In genomic region chr2:202046577-202046976, GRCh38 we compare ENCODE assay signal across 25 cellular contexts. TPM values are rescaled to one million over a fixed set of nuclear protein-coding genes. Genes with fewer than 3 reads are reported as not detected.
DNase-seq lines count a peak whose midpoint lies in the region; FAIRE-seq and TF ChIP-seq lines count a peak whose summit lies in the region.
"Had no signal": no experiment of that assay in that cellular context is flagged by ENCODE, and none has a peak within 500 bp of the region (broad histone marks: within the 10 kb centered on the region; RNA-seq: fewer than 3 reads in every experiment).

No MANE protein-coding gene starts in this region.

- BruUV-seq in A673 (replicated peaks; lab: Mats Ljungman, UMichigan), result no TSS peak

- no peak overlapping the region for H3K56ac ChIP-seq in H1 (replicated peaks; ENCODE audit: insufficient read length, low read depth, low read length)

- H3K4me3 ChIP-seq in A673 (ENCODE audit: low read depth, low read length, poor library complexity, severe bottlenecking), result no peak overlapping the region
- H3K4me3 ChIP-seq in HEK293 (ENCODE audit: low read depth, low read length), result no peak overlapping the region
- H3K4me3 ChIP-seq in H1 (ENCODE audit: extremely low read depth in 1 of 4, insufficient read depth in 2 of 4, low read depth in 3 of 4, low read length in 4 of 4), result no peak overlapping the region
- no peak overlapping the region for H3K4me3 ChIP-seq in small intestine (ENCODE audit: low read depth in 1 of 2, low read length in 2 of 2)
- H3K4me3 ChIP-seq: GM23248 had no signal

- no peak overlapping the region for H2BK12ac ChIP-seq in H1 (ENCODE audit: low read depth, low read length)

- DNase-seq in A673 (ENCODE audit: low spot score) (peak; percentile 42), H1 (ENCODE audit: low read depth in 1 of 2, low spot score in 2 of 2) (no peak), mesothelial cell of epicardium (ENCODE audit: low spot score in 2 of 2, unreplicated experiment in 2 of 2) (no peak), caudate nucleus (lab: John Stamatoyannopoulos, UW) (no peak), small intestine (no peak)
- DNase-seq in T-helper 2 cell treated with Interferon-gamma antibody and Interleukin-4, amounts not matched to agents 5 μg/mL and 100 μg/mL, for 36 hours (ENCODE audit: low spot score), result no peak
- no peak for DNase-seq in activated CD4-positive, alpha-beta T cell treated with anti-CD3 and anti-CD28 coated beads, Interleukin-2, amount 50 U/mL, for 4 hours
- DNase-seq: ACHN; BE2C; C1 segment of cervical spinal cord; CD4-positive, CD25-positive, alpha-beta regulatory T cell; CD8-positive, alpha-beta memory T cell; COR-L47; DMS153; DMS79; GDM1; GM23248; H7 had no signal

- H4K91ac ChIP-seq in H1 (replicated peaks; ENCODE audit: insufficient read length, low read length), result no peak overlapping the region

- peak overlapping the region; percentile 7 for H3K27ac Mint-ChIP-seq in mesothelial cell of epicardium
- H3K27ac Mint-ChIP-seq in T-helper 2 cell treated with Interferon-gamma antibody and Interleukin-4, amounts not matched to agents 5 μg/mL and 100 μg/mL, for 36 hours, result no peak overlapping the region
- H3K27ac Mint-ChIP-seq: CD4-positive, CD25-positive, alpha-beta regulatory T cell; CD8-positive, alpha-beta memory T cell; IgD-negative memory B cell had no signal

- 88% methylated on average over 6 of the region's 6 CpGs; no CpG with 5 or more reads in 1 of the 2 experiments for WGBS in H1 (ENCODE audit: extremely low coverage in 1 of 2, insufficient coverage in 1 of 2, insufficient read length in 1 of 2, insufficient replicate concordance in 2 of 2, low coverage in 1 of 2, low lambda C conversion rate in 2 of 2, missing lambda C conversion rate in 1 of 2), 2 experiments
- 89 to 93% (median 90%) methylated on average over 6 of the region's 6 CpGs for WGBS in small intestine, 3 donors

- peaks cover 18% of the 10 kb centered on the region for H3K4me1 ChIP-seq in A673 (ENCODE audit: insufficient read depth, low read length, poor library complexity, severe bottlenecking)
- no peaks in the 10 kb centered on the region for H3K4me1 ChIP-seq in HEK293 (ENCODE audit: control insufficient read depth, insufficient read depth, low read length)
- peaks cover 0 to 7% (median 2%) of the 10 kb centered on the region in 4 experiments; a peak in 4 of 7 replicates for H3K4me1 ChIP-seq in H1 (replicated peaks in 1 of 4; ENCODE audit: control insufficient read depth in 3 of 4, insufficient read depth in 4 of 4, low read length in 3 of 4)
- H3K4me1 ChIP-seq in small intestine (ENCODE audit: control insufficient read depth in 2 of 2, insufficient read depth in 1 of 2, low read depth in 1 of 2, low read length in 1 of 2), result peaks cover 0 to 1% of the 10 kb centered on the region in 2 donors

- H4K5ac ChIP-seq in H1 (ENCODE audit: insufficient read length, low read depth, low read length), result no peak overlapping the region

- no peaks in the 10 kb centered on the region for H3K79me1 ChIP-seq in H1 (ENCODE audit: low read depth, low read length)

- H3K79me2 ChIP-seq in H1 (ENCODE audit: control insufficient read depth in 1 of 2, insufficient read depth in 2 of 2, low read length in 2 of 2), result no peaks in the 10 kb centered on the region

- FAIRE-seq in H1 (lab: Jason Lieb, UNC), result peak; percentile 48
- no peak for FAIRE-seq in small intestine (lab: Jason Lieb, UNC)
- FAIRE-seq: GM12892, GM18507, HTR-8/SVneo had no signal

- H2BK15ac ChIP-seq in H1 (ENCODE audit: low read length), result no peak overlapping the region

- no peak overlapping the region for H4K8ac ChIP-seq in H1 (ENCODE audit: extremely low read depth, insufficient read depth, low read length)

- H2BK120ac ChIP-seq in H1 (replicated peaks; ENCODE audit: low read depth, low read length), result no peak overlapping the region

- no peak overlapping the region for H3K23ac ChIP-seq in H1 (ENCODE audit: insufficient read length)

- H3K4ac ChIP-seq in H1 (replicated peaks; ENCODE audit: insufficient read length, low read depth, low read length), result no peak overlapping the region

- H3K4me3 Mint-ChIP-seq in mesothelial cell of epicardium, result no peak overlapping the region
- H3K4me3 Mint-ChIP-seq in T-helper 2 cell treated with Interferon-gamma antibody and Interleukin-4, amounts not matched to agents 5 μg/mL and 100 μg/mL, for 36 hours, result no peak overlapping the region
- H3K4me3 Mint-ChIP-seq: CD8-positive, alpha-beta memory T cell; IgD-negative memory B cell had no signal

- H3K4me1 Mint-ChIP-seq in mesothelial cell of epicardium, result peaks cover 25% of the 10 kb centered on the region
- H3K4me1 Mint-ChIP-seq in T-helper 2 cell treated with Interferon-gamma antibody and Interleukin-4, amounts not matched to agents 5 μg/mL and 100 μg/mL, for 36 hours (ENCODE audit: low read depth), result no peaks in the 10 kb centered on the region
- H3K4me1 Mint-ChIP-seq: CD8-positive, alpha-beta memory T cell; IgD-negative memory B cell had no signal

- no peak overlapping the region for H3K14ac ChIP-seq in H1 (ENCODE audit: insufficient read length)

- POLR2A ChIA-PET in A673 (lab: Charles Lee; ENCODE audit: low non-redundant PET), result no interaction called here
- POLR2A ChIA-PET in HEK293 (lab: Yijun Ruan, JAX), result no interaction called here
- POLR2A ChIA-PET in H1 (lab: Charles Lee; ENCODE audit: partially characterized antibody), result interaction anchor here (1.1 to 1.7 kb wide), 3 partner anchors 10 to 47 kb away, joined by 3 to 4 read pairs (median 3); no protein-coding TSS in a partner anchor

- no peak overlapping the region for H3K9ac ChIP-seq in H1 (replicated peaks in 1 of 4; ENCODE audit: extremely low read depth in 1 of 4, low read depth in 3 of 4, low read length in 3 of 4)
- H3K9ac ChIP-seq: GM23248 had no signal

- H2AFZ ChIP-seq in H1 (ENCODE audit: low read length), result no peak overlapping the region
- H2AFZ ChIP-seq: GM23248 had no signal

- no peak overlapping the region for H3K4me2 ChIP-seq in H1 (ENCODE audit: insufficient read depth in 1 of 2, low read depth in 2 of 2, low read length in 2 of 2)

- H3K36me3 ChIP-seq in A673 (ENCODE audit: insufficient read depth, low read length, poor library complexity, severe bottlenecking), result no peaks in the 10 kb centered on the region
- H3K36me3 ChIP-seq in HEK293 (ENCODE audit: control insufficient read depth in 2 of 2, insufficient read depth in 1 of 2, low read length in 2 of 2), result no peaks in the 10 kb centered on the region
- no peaks in the 10 kb centered on the region for H3K36me3 ChIP-seq in H1 (ENCODE audit: control insufficient read depth in 2 of 4, insufficient read depth in 4 of 4, low read length in 3 of 4)
- H3K36me3 ChIP-seq in small intestine (ENCODE audit: control insufficient read depth in 2 of 2, insufficient read depth in 2 of 2, low read length in 2 of 2), result no peaks in the 10 kb centered on the region
- H3K36me3 ChIP-seq: BE2C had no signal

- H3K27ac ChIP-seq in A673 (ENCODE audit: low read depth, low read length, poor library complexity, severe bottlenecking), result no peak overlapping the region
- H3K27ac ChIP-seq in HEK293 (ENCODE audit: extremely low read depth, low read depth, low read length), result no peak overlapping the region
- H3K27ac ChIP-seq in H1 (ENCODE audit: low read depth, low read length), result no peak overlapping the region
- H3K27ac ChIP-seq in caudate nucleus (ENCODE audit: low read depth, low read length), result no peak overlapping the region
- no peak overlapping the region for H3K27ac ChIP-seq in small intestine (ENCODE audit: low read depth in 1 of 2, low read length in 1 of 2)
- H3K27ac ChIP-seq: GM23248 had no signal

- no peaks in the 10 kb centered on the region for H3K27me3 Mint-ChIP-seq in mesothelial cell of epicardium (ENCODE audit: low read depth)
- H3K27me3 Mint-ChIP-seq in T-helper 2 cell treated with Interferon-gamma antibody and Interleukin-4, amounts not matched to agents 5 μg/mL and 100 μg/mL, for 36 hours (ENCODE audit: low read depth), result peaks cover 33% of the 10 kb centered on the region

- no peak overlapping the region for H2AK5ac ChIP-seq in H1 (ENCODE audit: low read depth, low read length)

- H3K27me3 ChIP-seq in A673 (replicated peaks; ENCODE audit: insufficient read depth, low read depth, low read length, poor library complexity), result no peaks in the 10 kb centered on the region
- no peaks in the 10 kb centered on the region for H3K27me3 ChIP-seq in H1 (replicated peaks in 1 of 4; ENCODE audit: control insufficient read depth in 3 of 4, extremely low read depth in 1 of 4, insufficient read depth in 3 of 4, low read length in 3 of 4)
- H3K27me3 ChIP-seq in small intestine (ENCODE audit: control insufficient read depth in 2 of 2, insufficient read depth in 2 of 2, low read length in 2 of 2), result no peaks in the 10 kb centered on the region
- H3K27me3 ChIP-seq: BE2C had no signal

- TF ChIP-seq CTCF in A673 (conservative IDR thresholded peaks at IDR 0.05; ENCODE audit: low read depth, low read length), result no peak
- no peak for TF ChIP-seq CTCF in HEK293 (tag by site-specific recombination; IDR thresholded peaks at IDR 0.05)
- no peak for TF ChIP-seq CTCF in H1 (IDR thresholded peaks at IDR 0.05; ENCODE audit: control extremely low read depth in 1 of 3, insufficient read depth in 1 of 3, low read depth in 1 of 3, low read length in 3 of 3)
- TF ChIP-seq CTCF in mesothelial cell of epicardium (IDR thresholded peaks at IDR 0.05; ENCODE audit: unreplicated experiment), result no peak

- intact Hi-C loops in A673 (cut with micrococcal nuclease; ENCODE audit: unreplicated experiment), result no loop called here

- TF ChIP-seq POLR2A in H1 (IDR thresholded peaks at IDR 0.05; ENCODE audit: control extremely low read depth in 1 of 2, low read depth in 2 of 2, low read length in 2 of 2), result no peak

- H3K9me3 Mint-ChIP-seq in mesothelial cell of epicardium, result no peaks in the 10 kb centered on the region
- no peaks in the 10 kb centered on the region for H3K9me3 Mint-ChIP-seq in T-helper 2 cell treated with Interferon-gamma antibody and Interleukin-4, amounts not matched to agents 5 μg/mL and 100 μg/mL, for 36 hours
- H3K9me3 Mint-ChIP-seq: CD4-positive, CD25-positive, alpha-beta regulatory T cell; CD8-positive, alpha-beta memory T cell; IgD-negative memory B cell had no signal

- no peak overlapping the region for H2BK5ac ChIP-seq in H1 (ENCODE audit: low read depth, low read length)

- no peak overlapping the region for H3K18ac ChIP-seq in H1 (ENCODE audit: extremely low read depth, low read length)

- no peaks in the 10 kb centered on the region for H4K20me1 ChIP-seq in H1 (replicated peaks in 1 of 2; ENCODE audit: control insufficient read depth in 1 of 2, insufficient read depth in 2 of 2, low read length in 2 of 2)

- CTCF ChIA-PET in A673 (lab: Charles Lee) (no interaction called here), HEK293 (lab: Yijun Ruan, JAX) (interaction anchor here (0.7 kb wide), 1 partner anchor 11 kb away, joined by 3 read pairs; no protein-coding TSS in a partner anchor), H1 (lab: Charles Lee; ENCODE audit: partially characterized antibody) (interaction anchor here (1.3 to 2.3 kb wide), 5 partner anchors 10 to 186 kb away, joined by 3 to 7 read pairs (median 4); no protein-coding TSS in a partner anchor)

- H3K9me3 ChIP-seq in A673 (ENCODE audit: low read depth, low read length, poor library complexity, severe bottlenecking) (no peaks in the 10 kb centered on the region), HEK293 (ENCODE audit: control insufficient read depth, insufficient read depth, low read depth, low read length) (no peaks in the 10 kb centered on the region), H1 (ENCODE audit: insufficient read depth in 2 of 2, low read depth in 1 of 2, low read length in 1 of 2) (no peaks in the 10 kb centered on the region), small intestine (ENCODE audit: control insufficient read depth, low read depth) (no peaks in the 10 kb centered on the region)
- H3K9me3 ChIP-seq: BE2C had no signal

- no peak for TF ChIP-seq EP300 in H1 (IDR thresholded peaks at IDR 0.05; ENCODE audit: borderline replicate concordance in 1 of 2, low read depth in 2 of 2, low read length in 2 of 2)

- H3K23me2 ChIP-seq in H1 (ENCODE audit: low read depth, low read length), result no peaks in the 10 kb centered on the region; the same call in 1 of the 2 replicates

- TF ChIP-seq RAD21 in H1 (IDR thresholded peaks at IDR 0.05 in 1 of 2, conservative IDR thresholded peaks at IDR 0.05 in 1 of 2; ENCODE audit: low read depth in 2 of 2, low read length in 2 of 2), result no peak

- H3K36me3 Mint-ChIP-seq in mesothelial cell of epicardium, result no peaks in the 10 kb centered on the region
- H3K36me3 Mint-ChIP-seq in T-helper 2 cell treated with Interferon-gamma antibody and Interleukin-4, amounts not matched to agents 5 μg/mL and 100 μg/mL, for 36 hours (ENCODE audit: low read depth), result no peaks in the 10 kb centered on the region
- H3K36me3 Mint-ChIP-seq: CD4-positive, CD25-positive, alpha-beta regulatory T cell; CD8-positive, alpha-beta memory T cell; IgD-negative memory B cell had no signal

- no peak overlapping the region for H2BK20ac ChIP-seq in H1 (ENCODE audit: low read length)

RNA-seq across cellular contexts. Expression of gene FZD7, which starts 12.9 kb away (rescaled TPM):
- total RNA-seq in A673 (2021), result 14.1 and 15.1 TPM in 2 replicates
- 246 TPM in 2 replicates for total RNA-seq in H1 (2021; fragmentation: NEBNext Ultra II Directional; extraction: Animal tissue kit (Norgen Biotek cat#: 25700))
- 176 and 280 TPM in 2 replicates for polyA plus RNA-seq in H1 (2011; rRNA removed)
- 156 TPM for polyA plus RNA-seq in H1 (2011; cell fraction: cytosol; rRNA removed)
- 238 TPM for polyA plus RNA-seq in H1 (2011; cell fraction: nucleus; rRNA removed)
- 145 to 162 TPM (median 157 TPM) in 4 replicates for polyA plus RNA-seq in H1 (2012, experiment 1 of 2)
- polyA plus RNA-seq in H1 (2012, experiment 2 of 2), result 136 TPM
- 295 TPM for polyA plus RNA-seq in H1 (2013, experiment 1 of 2)
- polyA plus RNA-seq in H1 (2013, experiment 2 of 2), result 302 TPM
- 158 and 159 TPM in 2 replicates for polyA minus RNA-seq in H1 (2011; rRNA and poly(A)+ RNA removed)
- polyA minus RNA-seq in H1 (2011; cell fraction: cytosol; rRNA and poly(A)+ RNA removed), result 315 TPM
- polyA minus RNA-seq in H1 (2011; cell fraction: nucleus; rRNA and poly(A)+ RNA removed), result 207 TPM
- total RNA-seq in mesothelial cell of epicardium, result 126 to 132 TPM (median 132 TPM) in 3 replicates
- polyA plus RNA-seq in small intestine, result 10 to 100 TPM in 1 of 3 donors, 1 to 10 TPM in 2; 1.6 to 10.9 (median 1.6) TPM
- polyA plus RNA-seq: CD8-positive, alpha-beta memory T cell had no signal

RNA-seq across cellular contexts. Expression of gene KIAA2012, which starts 26.5 kb away (rescaled TPM):
- 0.13 TPM in 1 of 2 replicates, not detected in the other for total RNA-seq in A673 (2021)
- not detected in 2 replicates for total RNA-seq in H1 (2021; fragmentation: NEBNext Ultra II Directional; extraction: Animal tissue kit (Norgen Biotek cat#: 25700))
- 0.02 TPM in 1 of 2 replicates, not detected in the other for polyA plus RNA-seq in H1 (2011; rRNA removed)
- polyA plus RNA-seq in H1 (2011; cell fraction: cytosol; rRNA removed), result not detected
- polyA plus RNA-seq in H1 (2011; cell fraction: nucleus; rRNA removed), result not detected
- not detected in 4 replicates for polyA plus RNA-seq in H1 (2012, experiment 1 of 2)
- polyA plus RNA-seq in H1 (2012, experiment 2 of 2), result not detected
- polyA plus RNA-seq in H1 (2013, experiment 1 of 2), result not detected
- not detected for polyA plus RNA-seq in H1 (2013, experiment 2 of 2)
- polyA minus RNA-seq in H1 (2011; rRNA and poly(A)+ RNA removed), result not detected in 2 replicates
- not detected for polyA minus RNA-seq in H1 (2011; cell fraction: cytosol; rRNA and poly(A)+ RNA removed)
- not detected for polyA minus RNA-seq in H1 (2011; cell fraction: nucleus; rRNA and poly(A)+ RNA removed)
- 0.24 to 0.45 TPM (median 0.25 TPM) in 3 replicates for total RNA-seq in mesothelial cell of epicardium
- under 1 TPM in 1 of 3 donors, not detected in 2; 0.07 TPM for polyA plus RNA-seq in small intestine
- total RNA-seq: A172; CD4-positive, CD25-positive, alpha-beta regulatory T cell; CD8-positive, alpha-beta memory T cell; Daoy; GM23248; H7 had no signal
- polyA plus RNA-seq: CD4-positive, CD25-positive, alpha-beta regulatory T cell; CD8-positive, alpha-beta memory T cell; IgD-negative memory B cell had no signal
